16 cellular contexts compared by ENCODE assay signal in the genomic region with DNA sequence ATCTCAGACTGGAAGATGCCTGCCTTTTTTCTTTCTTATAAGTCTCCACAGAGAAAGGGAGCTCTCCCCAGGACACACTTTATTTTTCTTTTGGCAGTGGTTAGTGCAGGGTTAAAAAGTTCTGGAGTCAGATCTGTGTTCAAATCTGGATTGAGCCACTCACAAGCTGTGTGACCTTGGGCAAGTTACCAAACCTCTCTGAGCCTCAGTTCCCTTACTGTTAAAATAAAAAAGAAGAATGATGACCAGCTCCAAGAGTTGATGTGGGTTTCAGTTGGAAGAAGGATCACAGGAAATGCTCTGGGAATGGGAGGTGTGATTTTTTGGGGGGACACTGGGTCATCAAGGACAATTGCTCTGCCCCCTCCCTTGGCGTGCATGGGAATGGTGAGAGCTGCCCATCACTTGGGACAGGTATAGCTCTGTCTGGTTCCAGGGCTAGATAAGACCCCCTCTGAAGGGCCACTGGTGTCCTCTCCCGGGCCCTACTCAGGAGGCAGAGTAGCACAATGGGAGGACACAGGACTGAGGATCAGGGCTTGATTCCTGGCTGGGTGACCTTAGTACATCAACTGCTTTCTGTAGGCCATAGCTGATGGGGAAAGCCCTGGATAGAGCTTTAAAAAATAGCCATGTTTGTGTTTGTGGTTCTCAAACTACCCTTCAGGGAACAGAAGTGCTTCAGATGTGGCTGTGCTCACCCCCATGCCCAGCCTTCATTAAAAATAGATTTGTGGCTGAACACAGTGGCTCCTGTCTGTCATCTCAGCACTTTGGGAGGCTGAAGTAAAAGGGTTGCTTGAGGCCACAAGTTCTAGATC.
"Had no signal": no experiment of that assay in that cellular context is flagged by ENCODE, and none has a peak within 500 bp of the region (broad histone marks: within the 10 kb centered on the region; RNA-seq: fewer than 3 reads in every experiment).

No MANE protein-coding gene starts in this region.

- H3K27me3 ChIP-seq: breast epithelium, stomach, thyroid gland, vagina had no signal

- H3K4me3 ChIP-seq: breast epithelium, lung, stomach, thyroid gland, vagina had no signal

- H3K4me1 ChIP-seq: breast epithelium, foreskin keratinocyte, stomach, vagina had no signal

- H3K36me3 Mint-ChIP-seq: activated naive CD4-positive, alpha-beta T cell treated with anti-CD3 and anti-CD28 coated beads, Interleukin-2, amount 50 U/mL, for 72 hours had no signal

- H3K36me3 ChIP-seq: breast epithelium, stomach, thyroid gland, vagina had no signal

- H3K27ac ChIP-seq: breast epithelium, foreskin keratinocyte, stomach, thyroid gland, vagina had no signal

- H3K9me3 ChIP-seq: breast epithelium, stomach, thyroid gland, vagina had no signal

- H3K4me3 Mint-ChIP-seq: nephron had no signal

- H3K27ac Mint-ChIP-seq: activated naive CD4-positive, alpha-beta T cell treated with anti-CD3 and anti-CD28 coated beads, Interleukin-2, amount 50 U/mL, for 72 hours had no signal

- H3K9me3 Mint-ChIP-seq: activated naive CD4-positive, alpha-beta T cell treated with anti-CD3 and anti-CD28 coated beads, Interleukin-2, amount 50 U/mL, for 72 hours had no signal

- DNase-seq: activated CD4-positive, CD25-positive, alpha-beta regulatory T cell; activated effector memory CD4-positive, alpha-beta T cell treated with Interleukin-2 at 50 U/mL for 16 hours; activated T-cell treated with anti-CD3 and anti-CD28 coated beads, Interleukin-2, amount 50 U/mL, for 1 hour; amygdala; foreskin keratinocyte; head of caudate nucleus; left colon; stimulated activated CD4-positive, alpha-beta T cell treated with anti-CD3 and anti-CD28 coated beads, Interleukin-15, amount 100 ng/mL, for 24 hours; stimulated activated CD4-positive, alpha-beta T cell treated with anti-CD3 and anti-CD28 coated beads, Interleukin-4, amount 100 ng/mL, for 24 hours; stomach; thyroid gland had no signal
